Comparison of ENCODE assay signal across 25 cellular contexts in genomic region chr16:48323783-48324775, GRCh38.
A peak's percentile ranks its signal among the peaks of the same experiment; 100 is the strongest.
DNase-seq lines count a peak whose midpoint lies in the region; ATAC-seq lines count a peak whose summit lies in the region.
"Had no signal": no experiment of that assay in that cellular context is flagged by ENCODE, and none has a peak within 500 bp of the region (broad histone marks: within the 10 kb centered on the region; RNA-seq: fewer than 3 reads in every experiment).

No MANE protein-coding gene starts in this region.

- H3K9me3 ChIP-seq in SJSA1 (replicated peaks) (no peaks in the 10 kb centered on the region), aorta (ENCODE audit: control insufficient read depth, low read length) (no peaks in the 10 kb centered on the region)
- H3K9me3 ChIP-seq: colonic mucosa, esophagus muscularis mucosa, sigmoid colon, thyroid gland had no signal

- 62 to 68% methylated on average over 7 of the region's 7 CpGs for WGBS in aorta, 2 donors

- H3K27ac ChIP-seq in SJSA1 (peak overlapping the region; percentile 56), aorta (ENCODE audit: low read depth in 1 of 2, low read length in 2 of 2) (no peak overlapping the region), caudate nucleus (ENCODE audit: low read depth, low read length) (no peak overlapping the region)
- H3K27ac ChIP-seq: brain microvascular endothelial cell, colonic mucosa, esophagus muscularis mucosa, sigmoid colon, thyroid gland had no signal

- no peak for ATAC-seq in aorta (ENCODE audit: low FRiP score)
- no peak for ATAC-seq in HG03439 (IDR thresholded peaks at IDR 0.05; ENCODE audit: unreplicated experiment)
- ATAC-seq: activated CD8-positive, alpha-beta T cell treated with anti-CD3 and anti-CD28 coated beads, Interleukin-2, amount 10 ng/mL, durations not matched to agents 7 days and 5 days; Panc1; stimulated activated naive CD8-positive, alpha-beta T cell treated with anti-CD3 and anti-CD28 coated beads, Interleukin-15, amount 100 ng/mL, for 72 hours; T-cell had no signal

- H3K4me1 ChIP-seq in SJSA1 (replicated peaks) (peaks cover 35% of the 10 kb centered on the region), aorta (ENCODE audit: control insufficient read depth in 1 of 2, insufficient read depth in 2 of 2, low read length in 2 of 2) (no peaks in the 10 kb centered on the region)
- H3K4me1 ChIP-seq: colonic mucosa had no signal

- intact Hi-C loops in aorta (cut with DNase I) = no loop called here

- peak; percentile 33 for DNase-seq in GM04504 (ENCODE audit: low read depth)
- peak in 1 of 2 experiments; percentile 34 for DNase-seq in SJSA1 (ENCODE audit: low read depth in 1 of 2, low spot score in 2 of 2)
- peak; percentile 69 for DNase-seq in fibroblast of gingiva (ENCODE audit: low read depth)
- no peak for DNase-seq in NCI-H524 (lab: John Stamatoyannopoulos, UW)
- no peak for DNase-seq in aorta
- DNase-seq in caudate nucleus (lab: John Stamatoyannopoulos, UW) = no peak
- DNase-seq: activated CD4-positive, CD25-positive, alpha-beta regulatory T cell treated with anti-CD3 and anti-CD28 coated beads, Interleukin-2, amount 50 U/mL, for 72 hours; activated CD8-positive, alpha-beta T cell treated with anti-CD3 and anti-CD28 coated beads, Interleukin-2, amount 10 ng/mL, durations not matched to agents 7 days and 5 days; activated T-cell treated with anti-CD3 and anti-CD28 coated beads for 4 hours; brain microvascular endothelial cell; colonic mucosa; endodermal cell; glutamatergic neuron; Karpas-422; NCI-H187; NCI-H526; SIG-M5; sigmoid colon; stimulated activated naive CD8-positive, alpha-beta T cell treated with anti-CD3 and anti-CD28 coated beads, Interleukin-15, amount 100 ng/mL, for 72 hours; T-cell; thyroid gland had no signal

- H3K4me3 ChIP-seq in SJSA1 (no peak overlapping the region), aorta (ENCODE audit: low read length in 2 of 2) (no peak overlapping the region)
- H3K4me3 ChIP-seq: colonic mucosa, esophagus muscularis mucosa, lung, sigmoid colon, thyroid gland had no signal

- H3K27me3 ChIP-seq in SJSA1 (replicated peaks) (no peaks in the 10 kb centered on the region), aorta (ENCODE audit: control insufficient read depth in 1 of 2, insufficient read depth in 2 of 2, low read length in 1 of 2) (no peaks in the 10 kb centered on the region)
- H3K27me3 ChIP-seq: brain microvascular endothelial cell, colonic mucosa, esophagus muscularis mucosa, sigmoid colon, thyroid gland had no signal

- H3K36me3 ChIP-seq in SJSA1 (peaks cover 9% of the 10 kb centered on the region), aorta (ENCODE audit: control insufficient read depth in 1 of 2, insufficient read depth in 2 of 2, low read length in 1 of 2) (peaks cover 0 to 4% of the 10 kb centered on the region in 2 donors)
- H3K36me3 ChIP-seq: brain microvascular endothelial cell, colonic mucosa, thyroid gland had no signal

Comparison
In these comparisons a context has a peak if more than half of its experiments do, and no peak if none do; other contexts are left out.
1. DNase-seq: peak in GM04504 (single experiment) and fibroblast of gingiva (single experiment); none in NCI-H524 (0 of 2), aorta (0 of 2) and caudate nucleus (0 of 61).